ENCODE assay signal across 19 cellular contexts in genomic region chr7:39659356-39660013, GRCh38.
"Had no signal": no experiment of that assay in that cellular context is flagged by ENCODE, and none has a peak within 500 bp of the region (broad histone marks: within the 10 kb centered on the region; RNA-seq: fewer than 3 reads in every experiment).

No MANE protein-coding gene starts in this region.

- H3K4me3 ChIP-seq: mucosa of descending colon, prostate gland, upper lobe of left lung had no signal

- H3K4me3 Mint-ChIP-seq: activated CD8-positive, alpha-beta memory T cell treated with anti-CD3 and anti-CD28 coated beads, Interleukin-2, amount 10 ng/mL, durations not matched to agents 7 days and 5 days; activated T-cell treated with anti-CD3 and anti-CD28 coated beads, Interleukin-2, amount 50 U/mL, for 4 hours; immature natural killer cell; naive thymus-derived CD8-positive, alpha-beta T cell had no signal

- FAIRE-seq: TTC549 had no signal

- DNase-seq: activated CD4-positive, alpha-beta T cell treated with anti-CD3 and anti-CD28 coated beads, Interleukin-2, amount 50 U/mL, for 48 hours; activated CD4-positive, CD25-positive, alpha-beta regulatory T cell treated with anti-CD3 and anti-CD28 coated beads, Interleukin-2, amount 50 U/mL, for 72 hours; activated CD8-positive, alpha-beta memory T cell treated with anti-CD3 and anti-CD28 coated beads, Interleukin-2, amount 10 ng/mL, durations not matched to agents 7 days and 5 days; activated effector memory CD4-positive, alpha-beta T cell treated with anti-CD3 and anti-CD28 coated beads, Interleukin-2, amount 50 U/mL, for 16 hours; activated T-cell treated with anti-CD3 and anti-CD28 coated beads, Interleukin-2, amount 50 U/mL, for 4 hours; amygdala; brain microvascular endothelial cell; immature natural killer cell; mucosa of descending colon; naive thymus-derived CD8-positive, alpha-beta T cell; nucleus accumbens; stimulated activated CD4-positive, alpha-beta T cell treated with anti-CD3 and anti-CD28 coated beads, Interleukin-4, amount 100 ng/mL, for 1 hour; stimulated activated CD8-positive, alpha-beta memory T cell treated with anti-CD3 and anti-CD28 coated beads, Interleukin-4, amount 100 ng/mL, for 48 hours; stimulated activated naive CD8-positive, alpha-beta T cell treated with anti-CD3 and anti-CD28 coated beads, Interleukin-15, Interleukin-2, amounts not matched to agents 100 U/mL and 50 U/mL, for 24 hours; T-helper 2 cell; upper lobe of left lung had no signal

- H3K9me3 Mint-ChIP-seq: immature natural killer cell had no signal

- H3K27me3 Mint-ChIP-seq: activated CD8-positive, alpha-beta memory T cell treated with anti-CD3 and anti-CD28 coated beads, Interleukin-2, amount 10 ng/mL, durations not matched to agents 7 days and 5 days; naive thymus-derived CD8-positive, alpha-beta T cell had no signal

- H3K27ac ChIP-seq: brain microvascular endothelial cell, prostate gland, upper lobe of left lung had no signal

- H3K27ac Mint-ChIP-seq: activated CD8-positive, alpha-beta memory T cell treated with anti-CD3 and anti-CD28 coated beads, Interleukin-2, amount 10 ng/mL, durations not matched to agents 7 days and 5 days; immature natural killer cell had no signal

- H3K4me1 ChIP-seq: prostate gland, upper lobe of left lung had no signal

- ATAC-seq: activated CD8-positive, alpha-beta memory T cell treated with anti-CD3 and anti-CD28 coated beads, Interleukin-2, amount 10 ng/mL, durations not matched to agents 7 days and 5 days; activated naive CD4-positive, alpha-beta T cell treated with anti-CD3 and anti-CD28 coated beads, Interleukin-2, amount 50 U/mL, for 72 hours; activated T-cell treated with anti-CD3 and anti-CD28 coated beads, Interleukin-2, amount 50 U/mL, for 4 hours; mucosa of descending colon; naive thymus-derived CD8-positive, alpha-beta T cell; stimulated activated naive CD8-positive, alpha-beta T cell treated with anti-CD3 and anti-CD28 coated beads, Interleukin-15, Interleukin-2, amounts not matched to agents 100 U/mL and 50 U/mL, for 24 hours had no signal

- H3K9me3 ChIP-seq: mucosa of descending colon, prostate gland, upper lobe of left lung had no signal

- H3K4me1 Mint-ChIP-seq: activated CD8-positive, alpha-beta memory T cell treated with anti-CD3 and anti-CD28 coated beads, Interleukin-2, amount 10 ng/mL, durations not matched to agents 7 days and 5 days had no signal
